ENCODE assay signal across 8 cellular contexts in the genomic region with DNA sequence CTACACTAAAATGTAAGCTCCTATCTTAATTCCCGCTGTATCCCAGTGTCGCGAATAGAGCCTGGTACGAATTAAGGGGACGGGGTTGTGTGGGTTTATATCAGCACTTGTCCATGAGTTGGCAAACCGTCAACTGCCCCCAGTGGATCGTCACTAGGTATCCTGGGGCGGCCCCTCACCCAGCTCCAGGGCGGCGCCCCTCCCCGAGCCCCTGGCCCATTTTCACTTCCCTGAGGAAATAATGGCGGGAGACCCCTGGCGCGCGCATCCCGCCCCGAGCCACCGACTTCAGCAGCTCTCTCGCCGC.
DNase-seq lines count a peak whose midpoint lies in the region; TF ChIP-seq lines count a peak whose summit lies in the region.

No MANE protein-coding gene starts in this region.

- no peak for TF ChIP-seq EP300 in Ishikawa (IDR thresholded peaks at IDR 0.05; ENCODE audit: borderline replicate concordance)

- peaks cover 52% of the 10 kb centered on the region for H3K79me2 ChIP-seq in DOHH2 (ENCODE audit: control insufficient read depth, low read length)

- H3K4me2 ChIP-seq in DOHH2 (ENCODE audit: low read length): peak overlapping the region; percentile 90

- H3K36me3 ChIP-seq in DOHH2 (ENCODE audit: control insufficient read depth, low read length): peaks cover 47% of the 10 kb centered on the region

- peak overlapping the region; percentile 100 for H3K4me3 Mint-ChIP-seq in nephron progenitor cell

- H3K4me1 ChIP-seq in DOHH2 (ENCODE audit: control insufficient read depth, low read length): peaks cover 19% of the 10 kb centered on the region

- peaks cover 4% of the 10 kb centered on the region; the same call in 1 of the 2 replicates for H3K9me3 ChIP-seq in DOHH2 (ENCODE audit: control insufficient read depth, insufficient read depth, low read length)

- peak overlapping the region; percentile 100 for H3K4me3 ChIP-seq in DOHH2 (ENCODE audit: low read length)
- peak overlapping the region; percentile 75 for H3K4me3 ChIP-seq in coronary artery

- POLR2A ChIA-PET in GM10248 (lab: Yijun Ruan, JAX): interaction anchor here (1.0 to 1.4 kb wide), 2 partner anchors 9 to 30 kb away, joined by 3 to 5 read pairs; a partner anchor contains a TSS

- TF ChIP-seq CTCF in DOHH2 (IDR thresholded peaks at IDR 0.05; ENCODE audit: low read depth, low read length, poor library complexity, severe bottlenecking) (no peak), coronary artery (IDR thresholded peaks at IDR 0.05) (no peak), nephron progenitor cell (IDR thresholded peaks at IDR 0.05) (no peak), GM10248 (IDR thresholded peaks at IDR 0.05; ENCODE audit: control extremely low read depth, extremely low read depth, low read depth, missing control alignments) (no peak)

- CTCF ChIA-PET in GM10248 (lab: Yijun Ruan, JAX): interaction anchor here (1.1 to 3.4 kb wide), 12 partner anchors 9 to 57 kb away, joined by 3 to 32 read pairs (median 5); no protein-coding TSS in a partner anchor

- peaks cover 35% of the 10 kb centered on the region for H3K4me1 Mint-ChIP-seq in nephron progenitor cell

- no peaks in the 10 kb centered on the region for H4K20me1 ChIP-seq in DOHH2 (ENCODE audit: control insufficient read depth, insufficient read depth, low read depth, low read length)

- peaks cover 20% of the 10 kb centered on the region for H3K27me3 Mint-ChIP-seq in nephron progenitor cell (ENCODE audit: low read depth, poor library complexity)

- peaks cover 17% of the 10 kb centered on the region for H3K36me3 Mint-ChIP-seq in nephron progenitor cell (ENCODE audit: low read depth)

- H3K27me3 ChIP-seq in DOHH2 (ENCODE audit: control insufficient read depth, low read length): no peaks in the 10 kb centered on the region

- peaks cover 5% of the 10 kb centered on the region for H3K9me3 Mint-ChIP-seq in nephron progenitor cell

- DNase-seq in coronary artery (ENCODE audit: low spot score): no peak
- DNase-seq in nephron progenitor cell: no peak
- no peak for DNase-seq in NCI-H1694 treated with DMSO at 0.1 percent for 48 hours (lab: John Stamatoyannopoulos, UW)
- DNase-seq in islet precursor cell: no peak
- no peak for DNase-seq in GM10248 (ENCODE audit: extremely low spot score)
- DNase-seq in ecto neural progenitor cell (ENCODE audit: low spot score): no peak

- H3F3A ChIP-seq in DOHH2 (ENCODE audit: control insufficient read depth, insufficient read depth): peaks cover 3% of the 10 kb centered on the region; the same call in 1 of the 2 replicates

- TF ChIP-seq RAD21 in Ishikawa (IDR thresholded peaks at IDR 0.05; ENCODE audit: low read depth): no peak

- H3K27ac ChIP-seq in DOHH2 (ENCODE audit: low read depth, low read length) (peak overlapping the region; percentile 59), coronary artery (peak overlapping the region; percentile 8 to 71)

- no peaks in the 10 kb centered on the region for H3K9me2 ChIP-seq in DOHH2 (replicated peaks; ENCODE audit: control insufficient read depth, low read length)

- H3K27ac Mint-ChIP-seq in nephron progenitor cell: peak overlapping the region; percentile 100

TF ChIP-seq in Ishikawa, 13 proteins besides CTCF, POLR2A, EP300 and RAD21:
- TF ChIP-seq CREB1 (IDR thresholded peaks at IDR 0.05; ENCODE audit: low read depth) (no peak), EGR1 (IDR thresholded peaks at IDR 0.05) (no peak), ZBTB7A (IDR thresholded peaks at IDR 0.05; ENCODE audit: low read depth) (0 out of 2 replicates have a peak, but pooled peaks have one; percentile 35), TCF12 (IDR thresholded peaks at IDR 0.05; ENCODE audit: low read depth) (no peak)
- TF ChIP-seq, protein P1, sequence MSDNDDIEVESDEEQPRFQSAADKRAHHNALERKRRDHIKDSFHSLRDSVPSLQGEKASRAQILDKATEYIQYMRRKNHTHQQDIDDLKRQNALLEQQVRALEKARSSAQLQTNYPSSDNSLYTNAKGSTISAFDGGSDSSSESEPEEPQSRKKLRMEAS (IDR thresholded peaks at IDR 0.05): no peak
TF ChIP-seq in Ishikawa: peak in this region for 1.
